In genomic region chr13:53136554-53136953, GRCh38 we compare ENCODE assay signal across 31 cellular contexts.
"Had no signal": no experiment of that assay in that cellular context is flagged by ENCODE, and none has a peak within 500 bp of the region (broad histone marks: within the 10 kb centered on the region; RNA-seq: fewer than 3 reads in every experiment).

No MANE protein-coding gene starts in this region.

- H3K27me3 Mint-ChIP-seq: activated CD4-positive, alpha-beta T cell treated with anti-CD3 and anti-CD28 coated beads, Interleukin-2, amount 10 ng/mL, durations not matched to agents 24 days and 14 days; activated CD8-positive, alpha-beta memory T cell treated with anti-CD3 and anti-CD28 coated beads, Interleukin-2, amount 10 ng/mL, durations not matched to agents 7 days and 5 days; activated naive CD4-positive, alpha-beta T cell treated with anti-CD3 and anti-CD28 coated beads, Interleukin-2, amount 10 ng/mL, durations not matched to agents 7 days and 5 days; activated naive CD8-positive, alpha-beta T cell treated with anti-CD3 and anti-CD28 coated beads, Interleukin-2, amount 10 ng/mL, durations not matched to agents 7 days and 5 days; central memory CD8-positive, alpha-beta T cell; dendritic cell treated with granulocyte-macrophage colony-stimulating factor and Interleukin-4, amounts not matched to agents 40 ng/mL and 50 ng/mL, for 4 days had no signal

- H3K4me3 Mint-ChIP-seq: activated CD4-positive, alpha-beta memory T cell treated with anti-CD3 and anti-CD28 coated beads for 36 hours; activated CD4-positive, alpha-beta T cell treated with anti-CD3 and anti-CD28 coated beads for 36 hours; activated CD4-positive, alpha-beta T cell treated with anti-CD3 and anti-CD28 coated beads, Interleukin-2, amount 10 ng/mL, durations not matched to agents 24 days and 14 days; activated CD8-positive, alpha-beta memory T cell treated with anti-CD3 and anti-CD28 coated beads, Interleukin-2, amount 10 ng/mL, durations not matched to agents 7 days and 5 days; activated CD8-positive, alpha-beta T cell treated with anti-CD3 and anti-CD28 coated beads, Interleukin-2, amount 10 ng/mL, durations not matched to agents 7 days and 5 days; activated naive CD4-positive, alpha-beta T cell treated with anti-CD3 and anti-CD28 coated beads, Interleukin-2, amount 10 ng/mL, durations not matched to agents 7 days and 5 days; activated naive CD8-positive, alpha-beta T cell treated with anti-CD3 and anti-CD28 coated beads, Interleukin-2, amount 10 ng/mL, durations not matched to agents 7 days and 5 days; activated T-helper 1 cell treated with anti-CD3 and anti-CD28 coated beads, Interleukin-12 subunit alpha, Interleukin-12 subunit beta, Interleukin-2, Interleukin-4 antibody, amounts not matched to agents 30 ng/mL and 10 ng/mL and 1 ng/mL, durations not matched to agents 14 hours and 24 hours and 36 hours; central memory CD8-positive, alpha-beta T cell; dendritic cell treated with granulocyte-macrophage colony-stimulating factor and Interleukin-4, amounts not matched to agents 40 ng/mL and 50 ng/mL, for 4 days had no signal

- H3K9me3 Mint-ChIP-seq: activated CD4-positive, alpha-beta memory T cell treated with anti-CD3 and anti-CD28 coated beads for 36 hours; activated CD4-positive, alpha-beta T cell treated with anti-CD3 and anti-CD28 coated beads, Interleukin-2, amount 10 ng/mL, durations not matched to agents 24 days and 14 days; activated naive CD4-positive, alpha-beta T cell treated with anti-CD3 and anti-CD28 coated beads, Interleukin-2, amount 10 ng/mL, durations not matched to agents 7 days and 5 days; activated naive CD8-positive, alpha-beta T cell treated with anti-CD3 and anti-CD28 coated beads, Interleukin-2, amount 10 ng/mL, durations not matched to agents 7 days and 5 days; activated T-helper 1 cell treated with anti-CD3 and anti-CD28 coated beads, Interleukin-12 subunit alpha, Interleukin-12 subunit beta, Interleukin-2, Interleukin-4 antibody, amounts not matched to agents 30 ng/mL and 10 ng/mL and 1 ng/mL, durations not matched to agents 14 hours and 24 hours and 36 hours; central memory CD8-positive, alpha-beta T cell; dendritic cell treated with granulocyte-macrophage colony-stimulating factor and Interleukin-4, amounts not matched to agents 40 ng/mL and 50 ng/mL, for 4 days had no signal

- H3K27ac ChIP-seq: ascending aorta, brain microvascular endothelial cell, coronary artery, dorsolateral prefrontal cortex, esophagus muscularis mucosa, foreskin keratinocyte, gastrocnemius medialis, heart left ventricle had no signal

- H3K27ac Mint-ChIP-seq: activated CD4-positive, alpha-beta memory T cell treated with anti-CD3 and anti-CD28 coated beads for 36 hours; activated CD4-positive, alpha-beta T cell treated with anti-CD3 and anti-CD28 coated beads for 36 hours; activated CD4-positive, alpha-beta T cell treated with anti-CD3 and anti-CD28 coated beads, Interleukin-2, amount 10 ng/mL, durations not matched to agents 24 days and 14 days; activated CD8-positive, alpha-beta memory T cell treated with anti-CD3 and anti-CD28 coated beads, Interleukin-2, amount 10 ng/mL, durations not matched to agents 7 days and 5 days; activated CD8-positive, alpha-beta T cell treated with anti-CD3 and anti-CD28 coated beads, Interleukin-2, amount 10 ng/mL, durations not matched to agents 7 days and 5 days; activated naive CD4-positive, alpha-beta T cell treated with anti-CD3 and anti-CD28 coated beads, Interleukin-2, amount 10 ng/mL, durations not matched to agents 7 days and 5 days; activated naive CD4-positive, alpha-beta T cell treated with anti-CD3 and anti-CD28 coated beads, Interleukin-2, amount 50 U/mL, for 72 hours; activated naive CD8-positive, alpha-beta T cell treated with anti-CD3 and anti-CD28 coated beads, Interleukin-2, amount 10 ng/mL, durations not matched to agents 7 days and 5 days; activated T-helper 1 cell treated with anti-CD3 and anti-CD28 coated beads, Interleukin-12 subunit alpha, Interleukin-12 subunit beta, Interleukin-2, Interleukin-4 antibody, amounts not matched to agents 30 ng/mL and 10 ng/mL and 1 ng/mL, durations not matched to agents 14 hours and 24 hours and 36 hours; dendritic cell treated with granulocyte-macrophage colony-stimulating factor and Interleukin-4, amounts not matched to agents 40 ng/mL and 50 ng/mL, for 4 days had no signal

- H3K4me1 Mint-ChIP-seq: activated CD4-positive, alpha-beta T cell treated with anti-CD3 and anti-CD28 coated beads for 36 hours; activated CD4-positive, alpha-beta T cell treated with anti-CD3 and anti-CD28 coated beads, Interleukin-2, amount 10 ng/mL, durations not matched to agents 24 days and 14 days; activated CD8-positive, alpha-beta memory T cell treated with anti-CD3 and anti-CD28 coated beads, Interleukin-2, amount 10 ng/mL, durations not matched to agents 7 days and 5 days; activated naive CD4-positive, alpha-beta T cell treated with anti-CD3 and anti-CD28 coated beads, Interleukin-2, amount 10 ng/mL, durations not matched to agents 7 days and 5 days; activated naive CD8-positive, alpha-beta T cell treated with anti-CD3 and anti-CD28 coated beads, Interleukin-2, amount 10 ng/mL, durations not matched to agents 7 days and 5 days; central memory CD8-positive, alpha-beta T cell had no signal

- H3K9me3 ChIP-seq: ascending aorta, esophagus muscularis mucosa, gastrocnemius medialis, heart left ventricle had no signal

- H3K27me3 ChIP-seq: ascending aorta, brain microvascular endothelial cell, foreskin keratinocyte, gastrocnemius medialis had no signal

- DNase-seq: activated CD4-positive, alpha-beta memory T cell treated with anti-CD3 and anti-CD28 coated beads for 36 hours; activated CD4-positive, alpha-beta T cell treated with anti-CD3 and anti-CD28 coated beads for 36 hours; activated CD4-positive, alpha-beta T cell treated with anti-CD3 and anti-CD28 coated beads, Interleukin-2, amount 10 ng/mL, durations not matched to agents 24 days and 14 days; activated CD4-positive, CD25-positive, alpha-beta regulatory T cell; activated CD4-positive, CD25-positive, alpha-beta regulatory T cell treated with anti-CD3 and anti-CD28 coated beads, Interleukin-2, amount 50 U/mL, for 72 hours; activated CD8-positive, alpha-beta memory T cell treated with anti-CD3 and anti-CD28 coated beads, Interleukin-2, amount 10 ng/mL, durations not matched to agents 7 days and 5 days; activated CD8-positive, alpha-beta memory T cell treated with anti-CD3 and anti-CD28 coated beads, Interleukin-2, amount 50 U/mL, for 4 hours; activated CD8-positive, alpha-beta T cell treated with anti-CD3 and anti-CD28 coated beads, Interleukin-2, amount 10 ng/mL, durations not matched to agents 7 days and 5 days; activated gamma-delta T cell; activated naive CD4-positive, alpha-beta T cell; activated naive CD4-positive, alpha-beta T cell treated with anti-CD3 and anti-CD28 coated beads, Interleukin-2, amount 10 ng/mL, durations not matched to agents 7 days and 5 days; activated naive CD8-positive, alpha-beta T cell treated with anti-CD3 and anti-CD28 coated beads, Interleukin-2, amount 10 ng/mL, durations not matched to agents 7 days and 5 days; activated T-cell treated with anti-CD3 and anti-CD28 coated beads, Interleukin-2, amount 50 U/mL, for 1 hour; activated T-cell treated with anti-CD3 and anti-CD28 coated beads, Interleukin-2, amount 50 U/mL, for 48 hours; brain microvascular endothelial cell; dorsolateral prefrontal cortex; effector memory CD4-positive, alpha-beta T cell; erythroblast; foreskin keratinocyte; gastrocnemius medialis; glutamatergic neuron; heart left ventricle; T-helper 2 cell had no signal

- H3K36me3 ChIP-seq: ascending aorta, brain microvascular endothelial cell, esophagus muscularis mucosa, gastrocnemius medialis, heart left ventricle had no signal

- FAIRE-seq: bronchial epithelial cell had no signal

- H3K36me3 Mint-ChIP-seq: activated CD4-positive, alpha-beta memory T cell treated with anti-CD3 and anti-CD28 coated beads for 36 hours; activated CD8-positive, alpha-beta memory T cell treated with anti-CD3 and anti-CD28 coated beads, Interleukin-2, amount 10 ng/mL, durations not matched to agents 7 days and 5 days; activated naive CD4-positive, alpha-beta T cell treated with anti-CD3 and anti-CD28 coated beads, Interleukin-2, amount 10 ng/mL, durations not matched to agents 7 days and 5 days; activated naive CD4-positive, alpha-beta T cell treated with anti-CD3 and anti-CD28 coated beads, Interleukin-2, amount 50 U/mL, for 72 hours; activated naive CD8-positive, alpha-beta T cell treated with anti-CD3 and anti-CD28 coated beads, Interleukin-2, amount 10 ng/mL, durations not matched to agents 7 days and 5 days had no signal

- H3K4me1 ChIP-seq: ascending aorta, foreskin keratinocyte, gastrocnemius medialis, heart left ventricle had no signal

- ATAC-seq: activated CD4-positive, alpha-beta T cell treated with anti-CD3 and anti-CD28 coated beads for 36 hours; activated CD8-positive, alpha-beta memory T cell treated with anti-CD3 and anti-CD28 coated beads, Interleukin-2, amount 10 ng/mL, durations not matched to agents 7 days and 5 days; activated CD8-positive, alpha-beta T cell treated with anti-CD3 and anti-CD28 coated beads, Interleukin-2, amount 10 ng/mL, durations not matched to agents 7 days and 5 days; activated naive CD4-positive, alpha-beta T cell treated with anti-CD3 and anti-CD28 coated beads, Interleukin-2, amount 50 U/mL, for 72 hours; foreskin keratinocyte; gastrocnemius medialis; heart left ventricle had no signal

- H3K4me3 ChIP-seq: ascending aorta, coronary artery, dorsolateral prefrontal cortex, esophagus muscularis mucosa, gastrocnemius medialis, heart left ventricle had no signal
